ENCODE assay signal across 1 cellular context in the genomic region with DNA sequence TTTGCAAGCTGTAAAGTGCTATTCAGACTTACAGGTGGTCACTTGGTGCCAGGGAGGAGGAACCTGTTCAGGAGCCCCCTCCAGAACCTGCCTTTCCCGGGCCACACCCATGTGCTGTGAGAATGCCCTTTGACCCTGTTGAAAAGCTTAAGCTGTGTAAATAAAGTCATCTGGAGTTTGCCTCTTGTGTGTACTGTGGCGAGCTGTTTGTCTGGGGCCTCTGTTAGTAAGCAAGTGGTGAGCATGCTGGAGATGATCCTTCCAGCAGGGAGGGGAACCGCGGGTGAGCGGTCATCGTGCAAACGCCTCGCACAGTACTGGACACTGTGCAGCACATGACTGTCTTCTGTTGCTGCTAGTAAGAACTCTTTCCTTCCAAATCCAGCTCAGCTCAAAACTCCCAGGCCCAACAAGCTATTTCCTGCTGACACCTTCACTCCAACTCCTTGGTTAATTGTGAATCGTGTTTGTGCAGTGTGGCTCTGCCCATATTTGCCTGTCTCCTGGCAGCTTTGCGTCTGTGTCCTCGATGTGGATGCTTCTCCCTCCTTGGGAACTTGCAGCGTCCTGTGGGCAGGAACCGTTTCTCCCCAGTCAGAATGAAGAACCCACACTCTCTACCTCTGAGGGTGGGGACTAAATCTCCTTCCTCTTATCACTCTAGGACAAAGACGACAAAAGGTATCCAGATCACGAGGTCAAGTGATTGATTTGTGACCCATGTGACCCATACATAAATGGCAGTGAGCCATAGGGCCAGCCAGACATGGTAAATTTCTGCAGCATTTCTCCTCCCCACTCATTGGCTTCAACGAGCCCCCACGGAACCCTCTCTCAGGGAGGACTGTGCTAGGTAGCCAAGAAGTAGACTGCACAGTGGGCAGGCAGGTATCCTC.
A peak's percentile ranks its signal among the peaks of the same experiment; 100 is the strongest.
TF ChIP-seq lines count a peak whose summit lies in the region.

No MANE protein-coding gene starts in this region.

TF ChIP-seq in K562, 482 proteins besides CTCF, POLR2A, EP300 and RAD21 (continued from another document and continues in another):
- 0 out of 2 replicates have a peak, but pooled peaks have one; percentile 26 for TF ChIP-seq RERE (CRISPR knock-in tag; IDR thresholded peaks at IDR 0.05; ENCODE audit: borderline replicate concordance)
- peak; percentile 95 for TF ChIP-seq L3MBTL2 (IDR thresholded peaks at IDR 0.05)
- TF ChIP-seq, protein P1, sequence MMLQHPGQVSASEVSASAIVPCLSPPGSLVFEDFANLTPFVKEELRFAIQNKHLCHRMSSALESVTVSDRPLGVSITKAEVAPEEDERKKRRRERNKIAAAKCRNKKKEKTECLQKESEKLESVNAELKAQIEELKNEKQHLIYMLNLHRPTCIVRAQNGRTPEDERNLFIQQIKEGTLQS (IDR thresholded peaks at IDR 0.05): peak; percentile 33; the same call in 1 of the 2 replicates
- TF ChIP-seq, protein P1 (CRISPR knock-in tag; conservative IDR thresholded peaks at IDR 0.05): no peak
- TF ChIP-seq DPF2 (IDR thresholded peaks at IDR 0.05): 0 out of 2 replicates have a peak, but pooled peaks have one; percentile 16
- TF ChIP-seq HNRNPK (IDR thresholded peaks at IDR 0.05; ENCODE audit: low read depth, low read length, poor library complexity, severe bottlenecking): no peak
- no peak for TF ChIP-seq NBN (IDR thresholded peaks at IDR 0.05; ENCODE audit: low read depth)
- TF ChIP-seq, protein P2, sequence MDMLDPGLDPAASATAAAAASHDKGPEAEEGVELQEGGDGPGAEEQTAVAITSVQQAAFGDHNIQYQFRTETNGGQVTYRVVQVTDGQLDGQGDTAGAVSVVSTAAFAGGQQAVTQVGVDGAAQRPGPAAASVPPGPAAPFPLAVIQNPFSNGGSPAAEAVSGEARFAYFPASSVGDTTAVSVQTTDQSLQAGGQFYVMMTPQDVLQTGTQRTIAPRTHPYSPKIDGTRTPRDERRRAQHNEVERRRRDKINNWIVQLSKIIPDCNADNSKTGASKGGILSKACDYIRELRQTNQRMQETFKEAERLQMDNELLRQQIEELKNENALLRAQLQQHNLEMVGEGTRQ (CRISPR knock-in tag; IDR thresholded peaks at IDR 0.05): peak; percentile 25; the same call in 1 of the 2 replicates
- TF ChIP-seq ZBTB17 (CRISPR knock-in tag; IDR thresholded peaks at IDR 0.05): peak; percentile 67; the same call in 1 of the 2 replicates
- no peak for TF ChIP-seq TBL1XR1 (IDR thresholded peaks at IDR 0.05; ENCODE audit: low read length in 2 of 2)
- no peak for TF ChIP-seq TFAM (CRISPR knock-in tag; conservative IDR thresholded peaks at IDR 0.05)
- TF ChIP-seq CEBPB (tag; IDR thresholded peaks at IDR 0.05): no peak
- no peak for TF ChIP-seq KAT2B (IDR thresholded peaks at IDR 0.05; ENCODE audit: low read depth, low read length)
- peak; percentile 72 for TF ChIP-seq ZNF316 (IDR thresholded peaks at IDR 0.05)
- peak; percentile 52 to 56; a peak in 3 of 4 replicates for TF ChIP-seq NRF1 (conservative IDR thresholded peaks at IDR 0.05 in 1 of 2, IDR thresholded peaks at IDR 0.05 in 1 of 2)
- TF ChIP-seq CBX1 (IDR thresholded peaks at IDR 0.05; ENCODE audit: low read depth): no peak
- TF ChIP-seq KDM1A (IDR thresholded peaks at IDR 0.05): 0 out of 4 replicates have a peak, but pooled peaks of 1 of the 2 experiments have one; percentile 22
- peak; percentile 51; the same call in 1 of the 2 replicates for TF ChIP-seq CXXC5 (CRISPR knock-in tag; IDR thresholded peaks at IDR 0.05)
- 0 out of 2 replicates have a peak, but pooled peaks have one; percentile 24 for TF ChIP-seq ZBTB1 (CRISPR knock-in tag; IDR thresholded peaks at IDR 0.05; ENCODE audit: borderline replicate concordance, low read depth)
- TF ChIP-seq MTA3 (IDR thresholded peaks at IDR 0.05; ENCODE audit: borderline replicate concordance): peak; percentile 20; the same call in 1 of the 2 replicates
- peak; percentile 90 for TF ChIP-seq NR2C1 (IDR thresholded peaks at IDR 0.05)
- peak; percentile 91 for TF ChIP-seq NR2C1 (tag; IDR thresholded peaks at IDR 0.05)
- TF ChIP-seq, protein P3, sequence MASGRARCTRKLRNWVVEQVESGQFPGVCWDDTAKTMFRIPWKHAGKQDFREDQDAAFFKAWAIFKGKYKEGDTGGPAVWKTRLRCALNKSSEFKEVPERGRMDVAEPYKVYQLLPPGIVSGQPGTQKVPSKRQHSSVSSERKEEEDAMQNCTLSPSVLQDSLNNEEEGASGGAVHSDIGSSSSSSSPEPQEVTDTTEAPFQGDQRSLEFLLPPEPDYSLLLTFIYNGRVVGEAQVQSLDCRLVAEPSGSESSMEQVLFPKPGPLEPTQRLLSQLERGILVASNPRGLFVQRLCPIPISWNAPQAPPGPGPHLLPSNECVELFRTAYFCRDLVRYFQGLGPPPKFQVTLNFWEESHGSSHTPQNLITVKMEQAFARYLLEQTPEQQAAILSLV (tag; IDR thresholded peaks at IDR 0.05): no peak
- TF ChIP-seq ZNF175 (CRISPR knock-in tag; IDR thresholded peaks at IDR 0.05; ENCODE audit: low read depth): no peak
- peak; percentile 66 for TF ChIP-seq BHLHE40 (IDR thresholded peaks at IDR 0.05; ENCODE audit: low read length)
- TF ChIP-seq RAD51 (IDR thresholded peaks at IDR 0.05; ENCODE audit: borderline replicate concordance, low read depth): 0 out of 2 replicates have a peak, but pooled peaks have one; percentile 8
- TF ChIP-seq MITF (IDR thresholded peaks at IDR 0.05): no peak
- TF ChIP-seq, protein P4, sequence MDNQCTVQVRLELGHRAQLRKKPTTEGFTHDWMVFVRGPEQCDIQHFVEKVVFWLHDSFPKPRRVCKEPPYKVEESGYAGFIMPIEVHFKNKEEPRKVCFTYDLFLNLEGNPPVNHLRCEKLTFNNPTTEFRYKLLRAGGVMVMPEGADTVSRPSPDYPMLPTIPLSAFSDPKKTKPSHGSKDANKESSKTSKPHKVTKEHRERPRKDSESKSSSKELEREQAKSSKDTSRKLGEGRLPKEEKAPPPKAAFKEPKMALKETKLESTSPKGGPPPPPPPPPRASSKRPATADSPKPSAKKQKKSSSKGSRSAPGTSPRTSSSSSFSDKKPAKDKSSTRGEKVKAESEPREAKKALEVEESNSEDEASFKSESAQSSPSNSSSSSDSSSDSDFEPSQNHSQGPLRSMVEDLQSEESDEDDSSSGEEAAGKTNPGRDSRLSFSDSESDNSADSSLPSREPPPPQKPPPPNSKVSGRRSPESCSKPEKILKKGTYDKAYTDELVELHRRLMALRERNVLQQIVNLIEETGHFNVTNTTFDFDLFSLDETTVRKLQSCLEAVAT (IDR thresholded peaks at IDR 0.05): peak in 1 of 2 experiments; percentile 64; a peak in 2 of 4 replicates
- no peak for TF ChIP-seq MTF1 (CRISPR knock-in tag; IDR thresholded peaks at IDR 0.05; ENCODE audit: borderline replicate concordance)
- TF ChIP-seq ERF (CRISPR knock-in tag; IDR thresholded peaks at IDR 0.05): no peak
- no peak for TF ChIP-seq ZNF778 (CRISPR knock-in tag; IDR thresholded peaks at IDR 0.05)
- TF ChIP-seq ARID1B (IDR thresholded peaks at IDR 0.05): 0 out of 2 replicates have a peak, but pooled peaks have one; percentile 15
- TF ChIP-seq ZNF561 (CRISPR knock-in tag; conservative IDR thresholded peaks at IDR 0.05): no peak
- TF ChIP-seq, protein P5, sequence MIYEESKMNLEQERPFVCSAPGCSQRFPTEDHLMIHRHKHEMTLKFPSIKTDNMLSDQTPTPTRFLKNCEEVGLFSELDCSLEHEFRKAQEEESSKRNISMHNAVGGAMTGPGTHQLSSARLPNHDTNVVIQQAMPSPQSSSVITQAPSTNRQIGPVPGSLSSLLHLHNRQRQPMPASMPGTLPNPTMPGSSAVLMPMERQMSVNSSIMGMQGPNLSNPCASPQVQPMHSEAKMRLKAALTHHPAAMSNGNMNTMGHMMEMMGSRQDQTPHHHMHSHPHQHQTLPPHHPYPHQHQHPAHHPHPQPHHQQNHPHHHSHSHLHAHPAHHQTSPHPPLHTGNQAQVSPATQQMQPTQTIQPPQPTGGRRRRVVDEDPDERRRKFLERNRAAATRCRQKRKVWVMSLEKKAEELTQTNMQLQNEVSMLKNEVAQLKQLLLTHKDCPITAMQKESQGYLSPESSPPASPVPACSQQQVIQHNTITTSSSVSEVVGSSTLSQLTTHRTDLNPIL (CRISPR knock-in tag; IDR thresholded peaks at IDR 0.05): no peak
- TF ChIP-seq, protein P6, sequence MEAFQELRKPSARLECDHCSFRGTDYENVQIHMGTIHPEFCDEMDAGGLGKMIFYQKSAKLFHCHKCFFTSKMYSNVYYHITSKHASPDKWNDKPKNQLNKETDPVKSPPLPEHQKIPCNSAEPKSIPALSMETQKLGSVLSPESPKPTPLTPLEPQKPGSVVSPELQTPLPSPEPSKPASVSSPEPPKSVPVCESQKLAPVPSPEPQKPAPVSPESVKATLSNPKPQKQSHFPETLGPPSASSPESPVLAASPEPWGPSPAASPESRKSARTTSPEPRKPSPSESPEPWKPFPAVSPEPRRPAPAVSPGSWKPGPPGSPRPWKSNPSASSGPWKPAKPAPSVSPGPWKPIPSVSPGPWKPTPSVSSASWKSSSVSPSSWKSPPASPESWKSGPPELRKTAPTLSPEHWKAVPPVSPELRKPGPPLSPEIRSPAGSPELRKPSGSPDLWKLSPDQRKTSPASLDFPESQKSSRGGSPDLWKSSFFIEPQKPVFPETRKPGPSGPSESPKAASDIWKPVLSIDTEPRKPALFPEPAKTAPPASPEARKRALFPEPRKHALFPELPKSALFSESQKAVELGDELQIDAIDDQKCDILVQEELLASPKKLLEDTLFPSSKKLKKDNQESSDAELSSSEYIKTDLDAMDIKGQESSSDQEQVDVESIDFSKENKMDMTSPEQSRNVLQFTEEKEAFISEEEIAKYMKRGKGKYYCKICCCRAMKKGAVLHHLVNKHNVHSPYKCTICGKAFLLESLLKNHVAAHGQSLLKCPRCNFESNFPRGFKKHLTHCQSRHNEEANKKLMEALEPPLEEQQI (IDR thresholded peaks at IDR 0.05): no peak
- TF ChIP-seq, protein P7, sequence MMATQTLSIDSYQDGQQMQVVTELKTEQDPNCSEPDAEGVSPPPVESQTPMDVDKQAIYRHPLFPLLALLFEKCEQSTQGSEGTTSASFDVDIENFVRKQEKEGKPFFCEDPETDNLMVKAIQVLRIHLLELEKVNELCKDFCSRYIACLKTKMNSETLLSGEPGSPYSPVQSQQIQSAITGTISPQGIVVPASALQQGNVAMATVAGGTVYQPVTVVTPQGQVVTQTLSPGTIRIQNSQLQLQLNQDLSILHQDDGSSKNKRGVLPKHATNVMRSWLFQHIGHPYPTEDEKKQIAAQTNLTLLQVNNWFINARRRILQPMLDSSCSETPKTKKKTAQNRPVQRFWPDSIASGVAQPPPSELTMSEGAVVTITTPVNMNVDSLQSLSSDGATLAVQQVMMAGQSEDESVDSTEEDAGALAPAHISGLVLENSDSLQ (IDR thresholded peaks at IDR 0.05): 0 out of 2 replicates have a peak, but pooled peaks have one; percentile 18
- 0 out of 4 replicates have a peak, but pooled peaks of 1 of the 2 experiments have one; percentile 45 for TF ChIP-seq TRIM24 (IDR thresholded peaks at IDR 0.05)
- peak; percentile 30; the same call in 1 of the 2 replicates for TF ChIP-seq CTBP1 (IDR thresholded peaks at IDR 0.05; ENCODE audit: borderline replicate concordance)
